Comparison of ENCODE assay signal across 1 cellular context in the genomic region with DNA sequence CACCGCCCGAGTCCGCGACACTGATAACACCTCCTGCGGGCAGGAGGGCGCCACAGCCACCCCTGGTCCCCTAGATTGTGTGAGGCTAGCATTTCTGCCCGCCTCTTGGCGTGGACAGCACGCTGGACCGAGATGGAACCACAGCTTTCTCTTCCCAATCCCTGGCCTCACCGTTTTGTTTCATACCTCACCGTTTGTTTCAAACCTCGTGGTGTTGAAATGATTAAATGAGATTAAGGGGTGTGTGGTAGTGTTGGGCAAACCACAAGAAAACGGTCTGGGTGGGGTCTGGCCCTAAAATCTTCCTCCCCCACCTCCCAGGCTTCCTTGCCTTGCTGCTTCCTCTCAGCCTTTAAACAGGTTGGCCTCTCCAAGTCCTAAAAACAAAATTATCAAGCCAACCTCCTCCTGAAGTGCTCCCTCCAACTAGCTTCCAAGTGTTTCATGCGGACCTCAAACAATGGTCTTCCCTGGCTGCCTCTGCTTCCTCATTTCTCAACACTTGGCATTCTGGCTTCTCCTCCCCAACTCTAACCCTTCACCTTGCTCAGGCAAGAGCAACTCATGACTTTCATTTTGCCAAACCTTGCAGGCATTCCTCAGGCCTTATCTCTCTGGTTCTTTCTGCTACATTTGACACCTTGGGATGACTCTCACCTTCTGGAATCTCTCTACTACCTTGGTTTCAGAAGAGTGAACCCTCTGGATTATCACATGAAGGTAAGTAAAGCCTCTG.
TF ChIP-seq lines count a peak whose summit lies in the region.

No MANE protein-coding gene starts in this region.

TF ChIP-seq in GM12878, 131 proteins besides CTCF, POLR2A, EP300 and RAD21 (continued from another document):
- TF ChIP-seq, protein P1, sequence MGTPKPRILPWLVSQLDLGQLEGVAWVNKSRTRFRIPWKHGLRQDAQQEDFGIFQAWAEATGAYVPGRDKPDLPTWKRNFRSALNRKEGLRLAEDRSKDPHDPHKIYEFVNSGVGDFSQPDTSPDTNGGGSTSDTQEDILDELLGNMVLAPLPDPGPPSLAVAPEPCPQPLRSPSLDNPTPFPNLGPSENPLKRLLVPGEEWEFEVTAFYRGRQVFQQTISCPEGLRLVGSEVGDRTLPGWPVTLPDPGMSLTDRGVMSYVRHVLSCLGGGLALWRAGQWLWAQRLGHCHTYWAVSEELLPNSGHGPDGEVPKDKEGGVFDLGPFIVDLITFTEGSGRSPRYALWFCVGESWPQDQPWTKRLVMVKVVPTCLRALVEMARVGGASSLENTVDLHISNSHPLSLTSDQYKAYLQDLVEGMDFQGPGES (IDR thresholded peaks at IDR 0.05) = no peak
